18 cellular contexts compared by ENCODE assay signal in the genomic region with DNA sequence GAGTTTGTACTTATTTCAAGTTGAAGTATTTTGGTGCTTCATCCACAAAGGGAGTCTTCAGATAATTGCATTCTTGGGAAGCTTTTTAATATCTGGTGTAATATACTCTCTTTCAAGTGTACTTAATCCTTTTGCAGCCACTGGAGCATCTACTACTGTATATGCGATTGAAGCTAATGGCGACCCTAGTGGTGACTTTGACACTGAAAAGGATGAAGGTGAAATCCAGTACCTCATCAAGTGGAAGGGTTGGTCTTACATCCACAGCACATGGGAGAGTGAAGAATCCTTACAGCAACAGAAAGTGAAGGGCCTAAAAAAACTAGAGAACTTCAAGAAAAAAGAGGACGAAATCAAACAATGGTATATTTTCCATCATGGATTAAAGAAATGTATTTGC. TPM values are rescaled to one million over a fixed set of nuclear protein-coding genes. Genes with fewer than 3 reads are reported as not detected.
A peak's percentile ranks its signal among the peaks of the same experiment; 100 is the strongest.
DNase-seq lines count a peak whose midpoint lies in the region; ATAC-seq and TF ChIP-seq lines count a peak whose summit lies in the region.
"Had no signal": no experiment of that assay in that cellular context is flagged by ENCODE, and none has a peak within 500 bp of the region (broad histone marks: within the 10 kb centered on the region; RNA-seq: fewer than 3 reads in every experiment).

No MANE protein-coding gene starts in this region.

- H3K36me3 Mint-ChIP-seq in MCF 10A (ENCODE audit: insufficient read depth, unreplicated experiment): peaks cover 97% of the 10 kb centered on the region
- H3K36me3 Mint-ChIP-seq in endothelial cell (ENCODE audit: low read depth, unreplicated experiment): peaks cover 64% of the 10 kb centered on the region
- peaks cover 52 to 61% of the 10 kb centered on the region in 2 donors for H3K36me3 Mint-ChIP-seq in stimulated activated naive B cell treated with anti-CD40 and anti-IgM and Interleukin-4, amounts not matched to agents 10 μg/mL and 1 μg/mL and 100 μg/mL, for 72 hours

- CTCF ChIA-PET in MCF 10A (lab: Yijun Ruan, JAX): interaction anchor here (1.0 to 1.3 kb wide), 4 partner anchors 9 to 146 kb away, joined by 3 to 5 read pairs (median 4); no protein-coding TSS in a partner anchor
- CTCF ChIA-PET in PC-3 (lab: Charles Lee): interaction anchor here (0.7 kb wide), 1 partner anchor 333 kb away, joined by 3 read pairs; no protein-coding TSS in a partner anchor

- ATAC-seq in PC-3: no peak
- no peak for ATAC-seq in stimulated activated naive B cell treated with anti-CD40 and anti-IgM and Interleukin-4, amounts not matched to agents 10 μg/mL and 1 μg/mL and 100 μg/mL, for 72 hours (replicated peaks)
- ATAC-seq: activated T-cell treated with anti-CD3 and anti-CD28 coated beads, Interleukin-2, amount 50 U/mL, for 4 hours; esophagus mucosa; left lung had no signal

- POLR2A ChIA-PET in MCF 10A (lab: Yijun Ruan, JAX): interaction anchor here (1.1 to 3.0 kb wide), 6 partner anchors 9 to 145 kb away, joined by 3 to 15 read pairs (median 8); no protein-coding TSS in a partner anchor
- POLR2A ChIA-PET in PC-3 (lab: Charles Lee; ENCODE audit: unreplicated experiment): no interaction called here

- peaks cover 25% of the 10 kb centered on the region for H3K36me3 ChIP-seq in breast epithelium
- H3K36me3 ChIP-seq in PC-3 (ENCODE audit: low read depth, low read length): peaks cover 92% of the 10 kb centered on the region

- TF ChIP-seq POLR2A in breast epithelium (IDR thresholded peaks at IDR 0.05): no peak

- no peak for TF ChIP-seq CTCF in MCF 10A (IDR thresholded peaks at IDR 0.05; ENCODE audit: unreplicated experiment)
- no peak for TF ChIP-seq CTCF in breast epithelium (IDR thresholded peaks at IDR 0.05)
- TF ChIP-seq CTCF in PC-3 (conservative IDR thresholded peaks at IDR 0.05; ENCODE audit: low read depth, low read length): 0 out of 2 replicates have a peak, but pooled peaks have one; percentile 15
- TF ChIP-seq CTCF in endothelial cell (IDR thresholded peaks at IDR 0.05; ENCODE audit: unreplicated experiment): no peak

- no peak overlapping the region for H2AFZ ChIP-seq in PC-3 (ENCODE audit: low read length)

- H3K4me3 Mint-ChIP-seq in MCF 10A (ENCODE audit: unreplicated experiment): no peak overlapping the region
- H3K4me3 Mint-ChIP-seq in endothelial cell (ENCODE audit: unreplicated experiment): peak overlapping the region; percentile 77
- H3K4me3 Mint-ChIP-seq in stimulated activated naive B cell treated with anti-CD40 and anti-IgM and Interleukin-4, amounts not matched to agents 10 μg/mL and 1 μg/mL and 100 μg/mL, for 72 hours: no peak overlapping the region
- H3K4me3 Mint-ChIP-seq: activated T-cell treated with anti-CD3 and anti-CD28 coated beads, Interleukin-2, amount 50 U/mL, for 4 hours had no signal

- H3K4me3 ChIP-seq in breast epithelium: no peak overlapping the region
- H3K4me3 ChIP-seq in PC-3 (ENCODE audit: low read length): no peak overlapping the region
- H3K4me3 ChIP-seq: left lung had no signal

- H3K79me2 ChIP-seq in PC-3 (ENCODE audit: low read length): 0 out of 2 replicates have a peak, but pooled peaks cover 8% of the 10 kb centered on the region

- H4K20me1 ChIP-seq in PC-3 (ENCODE audit: low read length): no peaks in the 10 kb centered on the region

- BruUV-seq in MCF 10A (replicated peaks; lab: Mats Ljungman, UMichigan) (no TSS peak), PC-3 (replicated peaks; lab: Mats Ljungman, UMichigan) (no TSS peak)

- H3K9me2 ChIP-seq in PC-3 (replicated peaks; ENCODE audit: low read length): no peaks in the 10 kb centered on the region

- no peaks in the 10 kb centered on the region for H3K4me1 Mint-ChIP-seq in MCF 10A (ENCODE audit: insufficient read depth, unreplicated experiment)
- peaks cover 16% of the 10 kb centered on the region for H3K4me1 Mint-ChIP-seq in endothelial cell (ENCODE audit: unreplicated experiment)
- H3K4me1 Mint-ChIP-seq in stimulated activated naive B cell treated with anti-CD40 and anti-IgM and Interleukin-4, amounts not matched to agents 10 μg/mL and 1 μg/mL and 100 μg/mL, for 72 hours: peaks cover 8 to 20% of the 10 kb centered on the region in 2 donors

- H3K27me3 ChIP-seq in breast epithelium (no peaks in the 10 kb centered on the region), PC-3 (ENCODE audit: low read length) (no peaks in the 10 kb centered on the region)
- H3K27me3 ChIP-seq: left lung had no signal

- no peak overlapping the region for H3K9ac ChIP-seq in PC-3 (ENCODE audit: low read length)

- DNase-seq in MCF 10A (ENCODE audit: unreplicated experiment) (no peak), breast epithelium (ENCODE audit: low spot score in 2 of 2) (no peak), PC-3 (no peak), endothelial cell (ENCODE audit: low spot score) (no peak), occipital lobe (lab: John Stamatoyannopoulos, UW) (no peak)
- DNase-seq in stimulated activated naive B cell treated with anti-CD40 and anti-IgM and Interleukin-4, amounts not matched to agents 10 μg/mL and 1 μg/mL and 100 μg/mL, for 72 hours: no peak
- no peak for DNase-seq in activated CD4-positive, CD25-positive, alpha-beta regulatory T cell (lab: John Stamatoyannopoulos, UW)
- DNase-seq in stimulated activated CD4-positive, alpha-beta T cell treated with anti-CD3 and anti-CD28 coated beads, Interleukin-4, amount 100 ng/mL, for 24 hours: no peak
- DNase-seq: activated CD4-positive, alpha-beta T cell treated with anti-CD3 and anti-CD28 coated beads, Interleukin-2, amount 50 U/mL, for 1 hour; activated T-cell treated with anti-CD3 and anti-CD28 coated beads, Interleukin-2, amount 50 U/mL, for 4 hours; Caco-2; glutamatergic neuron; KBM-7; left lung; MV-4-11; NCI-H187 treated with DMSO at 0.1 percent for 48 hours; NCI-H446 had no signal

- peaks cover 21% of the 10 kb centered on the region for H3K9me3 Mint-ChIP-seq in MCF 10A (ENCODE audit: unreplicated experiment)
- peaks cover 12% of the 10 kb centered on the region for H3K9me3 Mint-ChIP-seq in endothelial cell (ENCODE audit: unreplicated experiment)
- peaks cover 13 to 20% of the 10 kb centered on the region in 2 donors for H3K9me3 Mint-ChIP-seq in stimulated activated naive B cell treated with anti-CD40 and anti-IgM and Interleukin-4, amounts not matched to agents 10 μg/mL and 1 μg/mL and 100 μg/mL, for 72 hours

- H3K9me3 ChIP-seq in breast epithelium: no peaks in the 10 kb centered on the region
- peaks cover 8% of the 10 kb centered on the region for H3K9me3 ChIP-seq in PC-3 (ENCODE audit: low read length)

- H3K27ac Mint-ChIP-seq in MCF 10A (ENCODE audit: low read depth, unreplicated experiment) (peak overlapping the region; percentile 29), endothelial cell (ENCODE audit: unreplicated experiment) (no peak overlapping the region)
- H3K27ac Mint-ChIP-seq in stimulated activated naive B cell treated with anti-CD40 and anti-IgM and Interleukin-4, amounts not matched to agents 10 μg/mL and 1 μg/mL and 100 μg/mL, for 72 hours: peak overlapping the region; percentile 77

- no peaks in the 10 kb centered on the region for H3F3A ChIP-seq in PC-3 (ENCODE audit: low read length, unreplicated experiment)

- H3K4me1 ChIP-seq in breast epithelium (no peaks in the 10 kb centered on the region), PC-3 (ENCODE audit: insufficient read depth, low read length) (no peaks in the 10 kb centered on the region)
- H3K4me1 ChIP-seq: left lung had no signal

- H3K27me3 Mint-ChIP-seq in MCF 10A (ENCODE audit: insufficient read depth, unreplicated experiment) (no peaks in the 10 kb centered on the region), endothelial cell (ENCODE audit: unreplicated experiment) (no peaks in the 10 kb centered on the region)
- no peaks in the 10 kb centered on the region for H3K27me3 Mint-ChIP-seq in stimulated activated naive B cell treated with anti-CD40 and anti-IgM and Interleukin-4, amounts not matched to agents 10 μg/mL and 1 μg/mL and 100 μg/mL, for 72 hours

- H3K4me2 ChIP-seq in PC-3 (ENCODE audit: low read length): no peak overlapping the region

- H3K27ac ChIP-seq in breast epithelium (no peak overlapping the region), PC-3 (ENCODE audit: low read length) (no peak overlapping the region)
- H3K27ac ChIP-seq: left lung had no signal

- intact Hi-C loops in MCF 10A (cut with micrococcal nuclease) (no loop called here), breast epithelium (cut with DNase I; ENCODE audit: low total_unique reads) (no loop called here), PC-3 (cut with micrococcal nuclease) (no loop called here)

RNA-seq across cellular contexts. Expression of a gene that starts 42.6 kb away (rescaled TPM):
- total RNA-seq in MCF 10A (2022) (129 and 148 TPM in 2 replicates), breast epithelium (100 to 1,000 TPM; 137 to 215 (median 197) TPM), PC-3 (2014; rRNA removed) (42.7 and 50.6 TPM in 2 replicates), endothelial cell (ENCODE audit: unreplicated experiment) (96.3 TPM), occipital lobe (165 TPM)
